ENCODE assay signal across 17 cellular contexts in the genomic region with DNA sequence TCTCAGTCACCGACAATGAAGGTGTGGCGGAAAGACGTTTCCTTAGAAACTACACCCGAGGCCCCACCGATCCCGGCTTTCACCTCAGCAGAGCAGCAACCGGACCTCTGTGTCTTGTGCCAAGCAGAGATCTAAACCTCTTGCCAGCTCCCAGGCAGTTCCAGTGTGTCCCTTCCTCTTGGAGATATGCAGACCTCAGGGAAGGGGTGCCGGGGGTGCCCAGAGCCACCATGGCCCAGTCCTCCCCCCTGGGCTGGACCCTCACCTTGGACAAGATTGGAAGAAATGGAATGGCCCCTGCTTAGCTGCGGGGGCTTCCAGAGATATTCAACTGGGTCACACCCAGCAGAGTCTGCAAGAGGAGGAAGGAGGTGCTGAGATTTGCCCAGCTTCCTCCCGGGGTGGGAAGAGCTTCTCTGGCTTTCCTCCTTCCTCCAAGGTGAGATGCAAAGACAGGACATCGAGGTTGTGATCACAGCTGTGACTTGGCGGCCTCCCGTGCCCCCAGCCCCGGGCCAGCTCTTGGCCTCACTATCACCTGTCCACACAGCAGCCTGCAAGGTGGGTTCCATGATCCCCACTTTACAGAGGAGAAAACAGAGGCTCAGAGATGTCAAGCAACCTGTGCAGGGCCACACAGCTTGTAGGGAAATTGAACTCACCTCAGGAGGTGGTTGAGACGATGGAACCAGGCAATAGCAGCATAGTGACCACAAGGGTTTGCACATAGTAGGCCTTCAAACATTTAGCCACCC.
DNase-seq lines count a peak whose midpoint lies in the region; ATAC-seq, FAIRE-seq and TF ChIP-seq lines count a peak whose summit lies in the region.
"Had no signal": no experiment of that assay in that cellular context is flagged by ENCODE, and none has a peak within 500 bp of the region (broad histone marks: within the 10 kb centered on the region; RNA-seq: fewer than 3 reads in every experiment).

No MANE protein-coding gene starts in this region.

- no peaks in the 10 kb centered on the region for H3K36me3 ChIP-seq in BLaER1
- H3K36me3 ChIP-seq in HEK293 (ENCODE audit: control insufficient read depth in 2 of 2, insufficient read depth in 1 of 2, low read length in 2 of 2) = no peaks in the 10 kb centered on the region
- no peaks in the 10 kb centered on the region for H3K36me3 ChIP-seq in HepG2 (replicated peaks in 1 of 2; ENCODE audit: control insufficient read depth in 1 of 2, insufficient read depth in 2 of 2, low read length in 2 of 2)
- H3K36me3 ChIP-seq: BE2C, Peyer's patch had no signal

- CTCF ChIA-PET in HEK293 (lab: Yijun Ruan, JAX) (no interaction called here), HepG2 (lab: Yijun Ruan, JAX; ENCODE audit: low intra/inter-chr PET ratio, low total read pairs) (no interaction called here)

- DNase-seq in HepG2 (ENCODE audit: low spot score) (no peak), posterior vena cava (ENCODE audit: low spot score) (peak; percentile 44), caudate nucleus (lab: John Stamatoyannopoulos, UW) (no peak), globus pallidus (ENCODE audit: low spot score) (no peak)
- DNase-seq: ACHN; BE2C; CD8-positive, alpha-beta memory T cell; NCI-H1417 treated with DMSO at 0.1 percent for 48 hours; NCI-H2029 treated with DMSO at 0.1 percent for 48 hours; NCI-H524; SHP77 had no signal

- H3K9me3 ChIP-seq in BLaER1 (peaks cover 6% of the 10 kb centered on the region; the same call in 1 of the 2 replicates), HEK293 (ENCODE audit: control insufficient read depth, insufficient read depth, low read depth, low read length) (no peaks in the 10 kb centered on the region), HepG2 (ENCODE audit: low read length) (no peaks in the 10 kb centered on the region)
- H3K9me3 ChIP-seq: BE2C, Peyer's patch had no signal

- H4K20me1 ChIP-seq in BLaER1 (no peaks in the 10 kb centered on the region), HepG2 (ENCODE audit: insufficient read depth, low read length) (no peaks in the 10 kb centered on the region)

- TF ChIP-seq EP300 in HepG2 (IDR thresholded peaks at IDR 0.05; ENCODE audit: low read depth in 2 of 2, low read length in 2 of 2) = no peak
- no peak for TF ChIP-seq EP300 in HepG2 (CRISPR knock-in tag; IDR thresholded peaks at IDR 0.05; ENCODE audit: borderline replicate concordance)

- POLR2A ChIA-PET in HEK293 (lab: Yijun Ruan, JAX) = interaction anchor here (0.6 kb wide), 1 partner anchor 89 kb away, joined by 4 read pairs; no protein-coding TSS in a partner anchor
- POLR2A ChIA-PET in HepG2 (lab: Yijun Ruan, JAX) = no interaction called here

- H3K27me3 ChIP-seq in BLaER1 (no peaks in the 10 kb centered on the region), HepG2 (ENCODE audit: control insufficient read depth in 1 of 2, insufficient read depth in 2 of 2, low read length in 2 of 2) (peaks cover 0 to 35% of the 10 kb centered on the region in 2 experiments; a peak in 3 of 5 replicates)
- H3K27me3 ChIP-seq: BE2C, Peyer's patch had no signal

- BruUV-seq in HepG2 (replicated peaks; lab: Mats Ljungman, UMichigan) = no TSS peak

- TF ChIP-seq CTCF in HEK293 (tag by site-specific recombination; IDR thresholded peaks at IDR 0.05) = no peak
- TF ChIP-seq CTCF in HepG2 (CRISPR knock-in tag; IDR thresholded peaks at IDR 0.05) = no peak

- in situ Hi-C loops in HepG2 (cut with HindIII; ENCODE audit: extremely low pct_ligation_motif_present, low pct_unique_long_range_greater_than_20kb) = no loop called here

- WGBS in HepG2 (ENCODE audit: low lambda C conversion rate) = 35% methylated on average over 9 of the region's 15 CpGs

- no peak overlapping the region for H3K9ac ChIP-seq in BLaER1
- no peak overlapping the region for H3K9ac ChIP-seq in HepG2 (ENCODE audit: insufficient read depth, low read depth, low read length)

- no peak for TF ChIP-seq POLR2A in HepG2 (IDR thresholded peaks at IDR 0.05; ENCODE audit: insufficient read depth in 1 of 2, low read depth in 2 of 2, low read length in 2 of 2)

- FAIRE-seq in HepG2 (lab: Jason Lieb, UNC) = no peak
- FAIRE-seq: H1 had no signal

- no peak for ATAC-seq in HepG2
- no peak for ATAC-seq in GM18861 (IDR thresholded peaks at IDR 0.05; ENCODE audit: unreplicated experiment)
- no peak for ATAC-seq in HG03469 (IDR thresholded peaks at IDR 0.05; ENCODE audit: unreplicated experiment)

- no peaks in the 10 kb centered on the region for H3K79me2 ChIP-seq in HepG2 (ENCODE audit: insufficient read depth, low read length)

- H2AFZ ChIP-seq in HepG2 (ENCODE audit: low read length) = no peak overlapping the region

- H3K4me2 ChIP-seq in BLaER1 (peak overlapping the region; percentile 53), HepG2 (ENCODE audit: low read depth, low read length) (no peak overlapping the region)

- TF ChIP-seq RAD21 in HepG2 (CRISPR knock-in tag; IDR thresholded peaks at IDR 0.05) = no peak

- H3K4me3 ChIP-seq in BLaER1 (no peak overlapping the region), HEK293 (ENCODE audit: low read depth, low read length) (no peak overlapping the region), HepG2 (replicated peaks in 1 of 3; ENCODE audit: insufficient read depth in 1 of 3, low read depth in 2 of 3, low read length in 3 of 3) (no peak overlapping the region)
- H3K4me3 ChIP-seq: Peyer's patch had no signal

- H3K27ac ChIP-seq in BLaER1 (no peak overlapping the region), HEK293 (ENCODE audit: extremely low read depth, low read depth, low read length) (no peak overlapping the region), HepG2 (ENCODE audit: extremely low read length, insufficient read depth, low read length) (no peak overlapping the region), caudate nucleus (ENCODE audit: low read depth, low read length) (no peak overlapping the region)
- H3K27ac ChIP-seq: Peyer's patch had no signal

- intact Hi-C loops in HepG2 (cut with micrococcal nuclease; ENCODE audit: unreplicated experiment) (no loop called here), posterior vena cava (cut with DNase I) (no loop called here)

- peaks cover 71% of the 10 kb centered on the region for H3K4me1 ChIP-seq in BLaER1
- no peaks in the 10 kb centered on the region for H3K4me1 ChIP-seq in HEK293 (ENCODE audit: control insufficient read depth, insufficient read depth, low read length)
- H3K4me1 ChIP-seq in HepG2 (ENCODE audit: insufficient read depth, low read length) = no peaks in the 10 kb centered on the region
- H3K4me1 ChIP-seq: BE2C, Peyer's patch had no signal

TF ChIP-seq in HEK293, 187 proteins besides CTCF, POLR2A, EP300 and RAD21:
- TF ChIP-seq ZNF768 (tag by site-specific recombination; IDR thresholded peaks at IDR 0.05) (0 out of 2 replicates have a peak, but pooled peaks have one; percentile 40), ZNF830 (tag by site-specific recombination; IDR thresholded peaks at IDR 0.05; ENCODE audit: low read depth) (no peak), ZNF404 (tag by site-specific recombination; IDR thresholded peaks at IDR 0.05) (no peak), ZNF76 (tag by site-specific recombination; IDR thresholded peaks at IDR 0.05; ENCODE audit: borderline replicate concordance, low read depth) (no peak), ZNF292 (tag by site-specific recombination; IDR thresholded peaks at IDR 0.05; ENCODE audit: borderline replicate concordance, low read depth) (no peak), ATF2 (tag by site-specific recombination; IDR thresholded peaks at IDR 0.05; ENCODE audit: low read depth) (no peak)
TF ChIP-seq in HEK293: peak in this region for 1.

TF ChIP-seq in HepG2, 621 proteins besides CTCF, POLR2A, EP300 and RAD21:
- TF ChIP-seq ZNF768 (CRISPR knock-in tag; IDR thresholded peaks at IDR 0.05) = peak; percentile 88
- TF ChIP-seq, protein P1, sequence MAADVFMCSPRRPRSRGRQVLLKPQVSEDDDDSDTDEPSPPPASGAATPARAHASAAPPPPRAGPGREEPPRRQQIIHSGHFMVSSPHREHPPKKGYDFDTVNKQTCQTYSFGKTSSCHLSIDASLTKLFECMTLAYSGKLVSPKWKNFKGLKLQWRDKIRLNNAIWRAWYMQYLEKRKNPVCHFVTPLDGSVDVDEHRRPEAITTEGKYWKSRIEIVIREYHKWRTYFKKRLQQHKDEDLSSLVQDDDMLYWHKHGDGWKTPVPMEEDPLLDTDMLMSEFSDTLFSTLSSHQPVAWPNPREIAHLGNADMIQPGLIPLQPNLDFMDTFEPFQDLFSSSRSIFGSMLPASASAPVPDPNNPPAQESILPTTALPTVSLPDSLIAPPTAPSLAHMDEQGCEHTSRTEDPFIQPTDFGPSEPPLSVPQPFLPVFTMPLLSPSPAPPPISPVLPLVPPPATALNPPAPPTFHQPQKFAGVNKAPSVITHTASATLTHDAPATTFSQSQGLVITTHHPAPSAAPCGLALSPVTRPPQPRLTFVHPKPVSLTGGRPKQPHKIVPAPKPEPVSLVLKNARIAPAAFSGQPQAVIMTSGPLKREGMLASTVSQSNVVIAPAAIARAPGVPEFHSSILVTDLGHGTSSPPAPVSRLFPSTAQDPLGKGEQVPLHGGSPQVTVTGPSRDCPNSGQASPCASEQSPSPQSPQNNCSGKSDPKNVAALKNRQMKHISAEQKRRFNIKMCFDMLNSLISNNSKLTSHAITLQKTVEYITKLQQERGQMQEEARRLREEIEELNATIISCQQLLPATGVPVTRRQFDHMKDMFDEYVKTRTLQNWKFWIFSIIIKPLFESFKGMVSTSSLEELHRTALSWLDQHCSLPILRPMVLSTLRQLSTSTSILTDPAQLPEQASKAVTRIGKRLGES (CRISPR knock-in tag; IDR thresholded peaks at IDR 0.05; ENCODE audit: borderline replicate concordance) = no peak
